7 cellular contexts compared by ENCODE assay signal in genomic region chr7:4726051-4726450, GRCh38. TPM values are rescaled to one million over a fixed set of nuclear protein-coding genes. Genes with fewer than 3 reads are reported as not detected.
DNase-seq lines count a peak whose midpoint lies in the region; ATAC-seq, FAIRE-seq and TF ChIP-seq lines count a peak whose summit lies in the region.

No MANE protein-coding gene starts in this region.

- H3K4me3 ChIP-seq in Panc1 (ENCODE audit: low read depth in 2 of 2, low read length in 2 of 2) (peak overlapping the region in 1 of 2 experiments; percentile 66; a peak in 2 of 4 replicates), GM12878 (peak overlapping the region; percentile 78; the same call in 1 of the 2 replicates), right lobe of liver (peak overlapping the region; percentile 53 to 67 (median 62)), stomach (peak overlapping the region; percentile 47 to 57 (median 52))

- BruUV-seq in Panc1 (replicated peaks; lab: Mats Ljungman, UMichigan) (no TSS peak), GM12878 (replicated peaks; lab: Mats Ljungman, UMichigan) (no TSS peak)

- CTCF ChIA-PET in Panc1 (lab: Charles Lee), result no interaction called here
- CTCF ChIA-PET in GM12878 (lab: Yijun Ruan, JAX), result interaction anchor here (0.9 kb wide), 1 partner anchor 23 kb away, joined by 3 read pairs; no protein-coding TSS in a partner anchor

- no peak for TF ChIP-seq RAD21 in GM12878 (IDR thresholded peaks at IDR 0.05; ENCODE audit: insufficient read depth, low read depth, low read length)

- DNase-seq in Panc1 (ENCODE audit: low read depth, low spot score) (no peak), GM12878 (ENCODE audit: low read depth, low spot score) (no peak), right lobe of liver (no peak), stomach (no peak), glomerular visceral epithelial cell (ENCODE audit: extremely low spot score) (no peak), HK-2 (ENCODE audit: unreplicated experiment) (no peak)

- H3K9me3 ChIP-seq in Panc1 (ENCODE audit: control insufficient read depth, insufficient read depth, low read depth, low read length) (no peaks in the 10 kb centered on the region), GM12878 (replicated peaks; ENCODE audit: control insufficient read depth, insufficient read depth, low read length) (no peaks in the 10 kb centered on the region), right lobe of liver (no peaks in the 10 kb centered on the region), stomach (no peaks in the 10 kb centered on the region)

- H3K27me3 ChIP-seq in Panc1 (ENCODE audit: control insufficient read depth, insufficient read depth, low read length) (no peaks in the 10 kb centered on the region), GM12878 (replicated peaks in 1 of 2; ENCODE audit: control insufficient read depth in 2 of 2, insufficient read depth in 2 of 2, low read length in 1 of 2) (no peaks in the 10 kb centered on the region), right lobe of liver (no peaks in the 10 kb centered on the region), stomach (no peaks in the 10 kb centered on the region)

- POLR2A ChIA-PET in Panc1 (lab: Charles Lee) (interaction anchor here (0.6 kb wide), 1 partner anchor 21 kb away, joined by 9 read pairs; no protein-coding TSS in a partner anchor), GM12878 (lab: Charles Lee) (interaction anchor here (1.0 to 4.3 kb wide), 2 partner anchors 19 to 43 kb away, joined by 4 to 15 read pairs; partner anchors contain the start of gene FOXK1)

- TF ChIP-seq EP300 in GM12878 (IDR thresholded peaks at IDR 0.05; ENCODE audit: borderline replicate concordance in 1 of 2, control insufficient read depth in 1 of 2, low read depth in 2 of 2, low read length in 2 of 2) (no peak), stomach (IDR thresholded peaks at IDR 0.05) (no peak)

- no peak overlapping the region for H3K9ac ChIP-seq in GM12878 (ENCODE audit: control insufficient read depth, insufficient read depth, low read length)

- intact Hi-C loops in Panc1 (cut with micrococcal nuclease; ENCODE audit: unreplicated experiment), result no loop called here
- intact Hi-C loops in GM12878 (cut with micrococcal nuclease; ENCODE audit: unreplicated experiment), result no loop called here
- intact Hi-C loops in right lobe of liver (cut with DNase I), result no loop called here
- intact Hi-C loops in stomach (cut with DNase I; ENCODE audit: low total_unique reads), result no loop called here

- RAD21 ChIA-PET in GM12878 (lab: Charles Lee; ENCODE audit: unreplicated experiment), result interaction anchor here (0.8 to 3.0 kb wide), 3 partner anchors 18 to 43 kb away, joined by 3 to 16 read pairs (median 8); partner anchors contain the start of gene FOXK1

- SMC1A ChIA-PET in GM12878 (lab: Charles Lee; ENCODE audit: uncharacterized antibody, unreplicated experiment), result interaction anchor here (0.6 to 1.0 kb wide), 3 partner anchors 17 to 42 kb away, joined by 3 read pairs; no protein-coding TSS in a partner anchor

- peaks cover 31% of the 10 kb centered on the region for H3K79me2 ChIP-seq in GM12878 (ENCODE audit: control insufficient read depth, insufficient read depth, low read length)

- H3K4me1 ChIP-seq in Panc1 (ENCODE audit: control insufficient read depth, insufficient read depth, low read length) (peaks cover 13% of the 10 kb centered on the region), GM12878 (ENCODE audit: control insufficient read depth, insufficient read depth, low read length) (peaks cover 22% of the 10 kb centered on the region), right lobe of liver (peaks cover 0 to 22% (median 10%) of the 10 kb centered on the region in 4 donors), stomach (peaks cover 18 to 87% (median 53%) of the 10 kb centered on the region in 4 donors)

- H4K20me1 ChIP-seq in GM12878 (ENCODE audit: control insufficient read depth, insufficient read depth), result no peaks in the 10 kb centered on the region

- ATAC-seq in Panc1 (no peak), GM12878 (no peak), right lobe of liver (peak in 3 of 4 donors; percentile 4 to 29 (median 11)), HG03135 (IDR thresholded peaks at IDR 0.05; ENCODE audit: unreplicated experiment) (no peak)

- H3K36me3 ChIP-seq in Panc1 (ENCODE audit: control insufficient read depth, insufficient read depth, low read length) (no peaks in the 10 kb centered on the region), GM12878 (ENCODE audit: control insufficient read depth in 2 of 2, insufficient read depth in 2 of 2, low read length in 1 of 2) (peaks cover 5 to 12% of the 10 kb centered on the region in 2 experiments; a peak in 3 of 4 replicates), right lobe of liver (no peaks in the 10 kb centered on the region), stomach (peaks cover 0 to 40% (median 15%) of the 10 kb centered on the region in 4 donors)

- FAIRE-seq in GM12878 (lab: Jason Lieb, UNC), result no peak

- no peak overlapping the region for H2AFZ ChIP-seq in GM12878 (ENCODE audit: control insufficient read depth, low read depth, low read length)

- 59% methylated on average over 12 of the region's 12 CpGs for WGBS in GM12878 (ENCODE audit: insufficient coverage, insufficient replicate concordance, low lambda C conversion rate, missing lambda C conversion rate)
- 26% methylated on average over 12 of the region's 12 CpGs for WGBS in right lobe of liver (ENCODE audit: insufficient coverage, low coverage, low lambda C conversion rate, missing lambda C conversion rate)
- 37 to 60% (median 50%) methylated on average over 12 of the region's 12 CpGs for WGBS in stomach, 5 donors

- H3K4me2 ChIP-seq in GM12878 (ENCODE audit: control insufficient read depth, insufficient read depth), result peak overlapping the region; percentile 92; the same call in 1 of the 2 replicates

- in situ Hi-C loops in Panc1 (cut with HindIII; ENCODE audit: low pct_unique_long_range_greater_than_20kb, low sequenced_read_pairs) (no loop called here), GM12878 (cut with MboI) (no loop called here)

- peak overlapping the region; percentile 89 for H3K27ac ChIP-seq in Panc1 (ENCODE audit: low read length)
- peak overlapping the region; percentile 74; the same call in 1 of the 2 replicates for H3K27ac ChIP-seq in GM12878 (ENCODE audit: control insufficient read depth, insufficient read depth)
- peak overlapping the region; percentile 94 to 98 (median 95) for H3K27ac ChIP-seq in right lobe of liver
- H3K27ac ChIP-seq in stomach, result peak overlapping the region; percentile 87 to 96 (median 93)

- TF ChIP-seq POLR2A in GM12878 (IDR thresholded peaks at IDR 0.05; ENCODE audit: low read depth, low read length) (no peak), right lobe of liver (IDR thresholded peaks at IDR 0.05) (no peak), stomach (IDR thresholded peaks at IDR 0.05) (no peak)

- TF ChIP-seq CTCF in Panc1 (IDR thresholded peaks at IDR 0.05) (no peak), GM12878 (IDR thresholded peaks at IDR 0.05 in 2 of 3, conservative IDR thresholded peaks at IDR 0.05 in 1 of 3; ENCODE audit: control insufficient read depth in 2 of 3, extremely low read depth in 1 of 3, insufficient read depth in 1 of 3, low read depth in 3 of 3, low read length in 3 of 3) (no peak), right lobe of liver (IDR thresholded peaks at IDR 0.05) (no peak), stomach (IDR thresholded peaks at IDR 0.05) (no peak)

RNA-seq across cellular contexts. Expression of gene FOXK1, which starts 44.0 kb away (rescaled TPM):
- total RNA-seq in Panc1 (2021; ENCODE audit: unreplicated experiment) (72.7 TPM), GM12878 (2014; rRNA removed) (10.6 and 11.6 TPM in 2 replicates), GM12878 (2014; rRNA removed; fragmentation: Illumina TruSeq; extraction: Trizol) (5.6 and 5.9 TPM in 2 replicates), GM12878 (2021) (30.8 and 31.8 TPM in 2 replicates), right lobe of liver (1 to 10 TPM; 3.8 to 8.4 (median 6.9) TPM), stomach (10 to 100 TPM; 19.3 to 88.1 (median 27.2) TPM)
- polyA plus RNA-seq in Panc1 (2012; ENCODE audit: insufficient read length), result 17.7 TPM
- 54.8 and 57.8 TPM in 2 replicates for total RNA-seq in GM12878 (2013; cell fraction: nucleolus; rRNA removed)
- 3.2 TPM for polyA plus RNA-seq in GM12878 (2011; ENCODE audit: low read depth)
- polyA plus RNA-seq in GM12878 (2011; rRNA removed) (2.2 and 3.6 TPM in 2 replicates), GM12878 (2014; fragmentation: Illumina TruSeq; extraction: Trizol) (2.0 and 4.0 TPM in 2 replicates), GM12878 (2014; fragmentation: Nextera tagmentation; extraction: Ambion mirVana) (under 1 TPM; 0.24 TPM), GM12878 (2014; rRNA removed) (8.5 and 10.2 TPM in 2 replicates), GM12878 (2016; fragmentation: Nextera tagmentation; extraction: Ambion mirVana) (1 to 10 TPM; 4.4 to 4.7 TPM), stomach (1 to 10 TPM; 2.9 to 5.4 (median 3.9) TPM)
- 4.7 and 5.3 TPM in 2 replicates for polyA plus RNA-seq in GM12878 (2011; cell fraction: cytosol; rRNA removed)
- polyA plus RNA-seq in GM12878 (2011; cell fraction: nucleus; rRNA removed), result 10.5 and 16.9 TPM in 2 replicates
- 7.8 and 10.2 TPM in 2 replicates for polyA plus RNA-seq in GM12878 (2012)
- 7.5 and 18.3 TPM in 2 replicates for polyA minus RNA-seq in GM12878 (2011; rRNA and poly(A)+ RNA removed)
- 12.9 and 15.0 TPM in 2 replicates for polyA minus RNA-seq in GM12878 (2011; cell fraction: cytosol; rRNA and poly(A)+ RNA removed)
- polyA minus RNA-seq in GM12878 (2011; cell fraction: nucleus; rRNA and poly(A)+ RNA removed), result 6.5 and 13.9 TPM in 2 replicates

RNA-seq across cellular contexts. Expression of gene AP5Z1, which starts 49.4 kb away (rescaled TPM):
- total RNA-seq in Panc1 (2021; ENCODE audit: unreplicated experiment), result 100.0 TPM
- polyA plus RNA-seq in Panc1 (2012; ENCODE audit: insufficient read length), result 91.5 TPM
- total RNA-seq in GM12878 (2013; cell fraction: nucleolus; rRNA removed), result 44.4 and 49.6 TPM in 2 replicates
- total RNA-seq in GM12878 (2014; rRNA removed), result 18.5 and 28.5 TPM in 2 replicates
- 6.6 and 7.6 TPM in 2 replicates for total RNA-seq in GM12878 (2014; rRNA removed; fragmentation: Illumina TruSeq; extraction: Trizol)
- 35.3 and 43.4 TPM in 2 replicates for total RNA-seq in GM12878 (2021)
- 6.4 TPM for polyA plus RNA-seq in GM12878 (2011; ENCODE audit: low read depth)
- polyA plus RNA-seq in GM12878 (2011; rRNA removed), result 4.1 and 10.4 TPM in 2 replicates
- 12.6 and 22.6 TPM in 2 replicates for polyA plus RNA-seq in GM12878 (2011; cell fraction: cytosol; rRNA removed)
- polyA plus RNA-seq in GM12878 (2011; cell fraction: nucleus; rRNA removed), result 137 and 174 TPM in 2 replicates
- polyA plus RNA-seq in GM12878 (2012), result 27.1 and 35.0 TPM in 2 replicates
- polyA plus RNA-seq in GM12878 (2014; fragmentation: Illumina TruSeq; extraction: Trizol), result 1.1 and 4.8 TPM in 2 replicates
- polyA plus RNA-seq in GM12878 (2014; fragmentation: Nextera tagmentation; extraction: Ambion mirVana), result 1 to 10 TPM in 1 of 2 experiments, under 1 TPM in 1; 0.37 to 2.2 TPM
- 40.5 and 46.1 TPM in 2 replicates for polyA plus RNA-seq in GM12878 (2014; rRNA removed)
- 10 to 100 TPM; 29.2 to 33.8 TPM for polyA plus RNA-seq in GM12878 (2016; fragmentation: Nextera tagmentation; extraction: Ambion mirVana)
- polyA minus RNA-seq in GM12878 (2011; rRNA and poly(A)+ RNA removed), result 6.1 and 12.3 TPM in 2 replicates
- 8.3 and 10.4 TPM in 2 replicates for polyA minus RNA-seq in GM12878 (2011; cell fraction: cytosol; rRNA and poly(A)+ RNA removed)
- 41.2 and 66.5 TPM in 2 replicates for polyA minus RNA-seq in GM12878 (2011; cell fraction: nucleus; rRNA and poly(A)+ RNA removed)
- total RNA-seq in right lobe of liver, result 10 to 100 TPM in 5 of 6 experiments, 1 to 10 TPM in 1; 9.7 to 23.6 (median 14.2) TPM
- total RNA-seq in stomach, result 100 to 1,000 TPM in 1 of 5 donors, 10 to 100 TPM in 4; 11.6 to 140 (median 52.5) TPM
- polyA plus RNA-seq in stomach, result 10 to 100 TPM; 34.7 to 43.7 (median 40.8) TPM

Comparison
In these comparisons a context has a peak if more than half of its experiments do, and no peak if none do; other contexts are left out.
1. ATAC-seq: peak in right lobe of liver (3 of 4); none in Panc1 (single experiment), GM12878 (single experiment) and HG03135 (single experiment).
2. Peak in every context shown above with its lines, with median percentiles within 50 percentile points of each other: H3K27ac ChIP-seq.